Comparison of ENCODE assay signal across 7 cellular contexts in genomic region chr19:5961969-5962945, GRCh38. TPM values are rescaled to one million over a fixed set of nuclear protein-coding genes. Genes with fewer than 3 reads are reported as not detected.
A peak's percentile ranks its signal among the peaks of the same experiment; 100 is the strongest.
DNase-seq lines count a peak whose midpoint lies in the region; ATAC-seq, FAIRE-seq and TF ChIP-seq lines count a peak whose summit lies in the region.

No MANE protein-coding gene starts in this region.

- peak overlapping the region; percentile 8; the same call in 1 of the 2 replicates for H3K4me2 ChIP-seq in OCI-LY7 (ENCODE audit: low read length)

- WGBS in small intestine, 3 donors = 11 to 27% (median 18%) methylated on average over 29 of the region's 29 CpGs

- H2AFZ ChIP-seq in OCI-LY7 (ENCODE audit: low read length) = no peak overlapping the region

- H3K27ac ChIP-seq in HUES48 (ENCODE audit: low read depth, low read length) (peak overlapping the region; percentile 60), OCI-LY7 (ENCODE audit: low read depth, low read length, poor library complexity, severe bottlenecking) (no peak overlapping the region), small intestine (ENCODE audit: low read depth in 1 of 2, low read length in 1 of 2) (peak overlapping the region; percentile 61 to 92)

- H3K9me3 ChIP-seq in HUES48 (ENCODE audit: control insufficient read depth, insufficient read depth, low read length) = no peaks in the 10 kb centered on the region
- H3K9me3 ChIP-seq in OCI-LY7 (ENCODE audit: low read length) = no peaks in the 10 kb centered on the region
- no peaks in the 10 kb centered on the region for H3K9me3 ChIP-seq in small intestine (ENCODE audit: control insufficient read depth, low read depth)

- H3K36me3 ChIP-seq in HUES48 (ENCODE audit: control insufficient read depth, insufficient read depth, low read length) = peaks cover 7% of the 10 kb centered on the region
- peaks cover 50% of the 10 kb centered on the region; the same call in 1 of the 2 replicates for H3K36me3 ChIP-seq in OCI-LY7 (ENCODE audit: insufficient read depth, low read length)
- no peaks in the 10 kb centered on the region for H3K36me3 ChIP-seq in small intestine (ENCODE audit: control insufficient read depth in 2 of 2, insufficient read depth in 2 of 2, low read length in 2 of 2)

- BruUV-seq in OCI-LY7 (replicated peaks; lab: Mats Ljungman, UMichigan) = no TSS peak

- intact Hi-C loops in OCI-LY7 (cut with micrococcal nuclease; ENCODE audit: unreplicated experiment) (no loop called here), left cardiac atrium (cut with DNase I) (no loop called here)

- POLR2A ChIA-PET in OCI-LY7 (lab: Charles Lee) = no interaction called here

- CTCF ChIA-PET in OCI-LY7 (lab: Charles Lee; ENCODE audit: unreplicated experiment) = no interaction called here

- ATAC-seq in left cardiac atrium = peak; percentile 45 to 55
- no peak for ATAC-seq in GM21526 (IDR thresholded peaks at IDR 0.05; ENCODE audit: low FRiP score, unreplicated experiment)
- no peak for ATAC-seq in HG03025 (IDR thresholded peaks at IDR 0.05; ENCODE audit: low FRiP score, unreplicated experiment)

- TF ChIP-seq CTCF in OCI-LY7 (conservative IDR thresholded peaks at IDR 0.05; ENCODE audit: low read length) = no peak

- no peak for FAIRE-seq in small intestine (lab: Jason Lieb, UNC)

- H3K4me3 ChIP-seq in HUES48 (ENCODE audit: low read depth, low read length) (no peak overlapping the region), OCI-LY7 (ENCODE audit: low read depth, low read length, poor library complexity, severe bottlenecking) (no peak overlapping the region), small intestine (ENCODE audit: low read depth in 1 of 2, low read length in 2 of 2) (no peak overlapping the region)

- H3K9ac ChIP-seq in HUES48 (ENCODE audit: low read depth, low read length) = no peak overlapping the region

- DNase-seq in OCI-LY7 (ENCODE audit: low spot score) (peak; percentile 31), left cardiac atrium (peak; percentile 55), small intestine (peak; percentile 83)
- peak; percentile 86 for DNase-seq in activated effector memory CD4-positive, alpha-beta T cell treated with anti-CD3 and anti-CD28 coated beads, Interleukin-2, amount 50 U/mL, for 16 hours

- H3K79me2 ChIP-seq in OCI-LY7 (ENCODE audit: insufficient read depth, low read depth, low read length) = peaks cover 95% of the 10 kb centered on the region

- peaks cover 35% of the 10 kb centered on the region for H3K4me1 ChIP-seq in HUES48 (ENCODE audit: control insufficient read depth, insufficient read depth, low read length)
- peaks cover 14% of the 10 kb centered on the region for H3K4me1 ChIP-seq in OCI-LY7 (ENCODE audit: insufficient read depth, low read length, poor library complexity, severe bottlenecking)
- H3K4me1 ChIP-seq in small intestine (ENCODE audit: control insufficient read depth in 2 of 2, insufficient read depth in 1 of 2, low read depth in 1 of 2, low read length in 1 of 2) = peaks cover 6 to 15% of the 10 kb centered on the region in 2 donors

- H3K27me3 ChIP-seq in HUES48 (ENCODE audit: control insufficient read depth, insufficient read depth, low read length) (no peaks in the 10 kb centered on the region), small intestine (ENCODE audit: control insufficient read depth in 2 of 2, insufficient read depth in 2 of 2, low read length in 2 of 2) (no peaks in the 10 kb centered on the region)

- peaks cover 21% of the 10 kb centered on the region for H4K20me1 ChIP-seq in OCI-LY7 (ENCODE audit: insufficient read depth, low read length)

- no peaks in the 10 kb centered on the region for H3K9me2 ChIP-seq in OCI-LY7 (ENCODE audit: insufficient read depth, low read length)

RNA-seq across cellular contexts. Expression of gene RANBP3, which starts 15.7 kb away (rescaled TPM):
- 63.7 and 74.3 TPM in 2 replicates for total RNA-seq in OCI-LY7 (2014; rRNA removed; shearing (Covaris generic))
- 90.2 and 99.9 TPM in 2 replicates for total RNA-seq in OCI-LY7 (2022)
- 10 to 100 TPM; 44.7 to 52.7 TPM for total RNA-seq in left cardiac atrium
- polyA plus RNA-seq in small intestine = 10 to 100 TPM; 23.0 to 43.1 (median 33.5) TPM

RNA-seq across cellular contexts. Expression of gene CAPS, which starts 48.2 kb away (rescaled TPM):
- 5.6 and 8.1 TPM in 2 replicates for total RNA-seq in OCI-LY7 (2014; rRNA removed; shearing (Covaris generic))
- 11.0 and 12.9 TPM in 2 replicates for total RNA-seq in OCI-LY7 (2022)
- 1 to 10 TPM; 6.6 to 6.9 TPM for total RNA-seq in left cardiac atrium
- 10 to 100 TPM in 2 of 3 donors, 1 to 10 TPM in 1; 8.7 to 22.7 (median 13.2) TPM for polyA plus RNA-seq in small intestine

RNA-seq across cellular contexts. Expression of gene VMAC, which starts 57.6 kb away (rescaled TPM):
- total RNA-seq in OCI-LY7 (2014; rRNA removed; shearing (Covaris generic)) = 6.6 and 6.8 TPM in 2 replicates
- total RNA-seq in OCI-LY7 (2022) = 6.0 and 7.9 TPM in 2 replicates
- total RNA-seq in left cardiac atrium = 1 to 10 TPM; 1.9 to 3.3 TPM
- 1 to 10 TPM; 1.1 to 3.3 (median 2.2) TPM for polyA plus RNA-seq in small intestine

RNA-seq across cellular contexts. Expression of gene NDUFA11, which starts 58.7 kb away (rescaled TPM):
- total RNA-seq in OCI-LY7 (2014; rRNA removed; shearing (Covaris generic)) = 217 and 293 TPM in 2 replicates
- total RNA-seq in OCI-LY7 (2022) (248 and 280 TPM in 2 replicates), left cardiac atrium (100 to 1,000 TPM; 503 to 537 TPM)
- polyA plus RNA-seq in small intestine = 100 to 1,000 TPM; 428 to 576 (median 523) TPM

Comparison
In these comparisons a context has a peak if more than half of its experiments do, and no peak if none do; other contexts are left out.
1. DNase-seq: peak in every context shown above with its lines; median percentile 86 in activated effector memory CD4-positive, alpha-beta T cell treated with anti-CD3 and anti-CD28 coated beads, Interleukin-2, amount 50 U/mL, for 16 hours; 83 in small intestine; 55 in left cardiac atrium; 31 in OCI-LY7.
2. ATAC-seq: peak in left cardiac atrium (2 of 2); none in GM21526 (single experiment) and HG03025 (single experiment).